In genomic region chr11:125111341-125112234, GRCh38 we compare ENCODE assay signal across 8 cellular contexts. TPM values are rescaled to one million over a fixed set of nuclear protein-coding genes. Genes with fewer than 3 reads are reported as not detected.
A peak's percentile ranks its signal among the peaks of the same experiment; 100 is the strongest.
DNase-seq lines count a peak whose midpoint lies in the region; ATAC-seq and TF ChIP-seq lines count a peak whose summit lies in the region.

TSS of gene TMEM218 (minus strand) at chr11:125111626. CDS start at chr11:125102241, 9,385 bp downstream.

- no peaks in the 10 kb centered on the region for H3K9me2 ChIP-seq in Karpas-422 (replicated peaks; ENCODE audit: insufficient read depth, low read length)

- H3K9me3 ChIP-seq in Karpas-422 (ENCODE audit: low read length) (peaks cover 2% of the 10 kb centered on the region; the same call in 1 of the 2 replicates), esophagus muscularis mucosa (no peaks in the 10 kb centered on the region), muscle layer of duodenum (ENCODE audit: control insufficient read depth in 1 of 2, low read length in 2 of 2) (no peaks in the 10 kb centered on the region)

- H3K4me3 ChIP-seq in Karpas-422 (ENCODE audit: low read length): peak within 1 kb of the TSS; percentile 81
- H3K4me3 ChIP-seq in esophagus muscularis mucosa: peak within 1 kb of the TSS; percentile 64 to 88 (median 72)
- peak within 1 kb of the TSS; percentile 82 to 99 for H3K4me3 ChIP-seq in muscle layer of duodenum (ENCODE audit: low read depth in 1 of 2, low read length in 2 of 2)

- H3K9ac ChIP-seq in Karpas-422 (ENCODE audit: low read length): peak within 1 kb of the TSS; percentile 87

- H2AFZ ChIP-seq in Karpas-422 (ENCODE audit: low read length): no peak within 1 kb of the TSS

- peak; percentile 98 for ATAC-seq in GM21825 (IDR thresholded peaks at IDR 0.05; ENCODE audit: unreplicated experiment)

- no peak for TF ChIP-seq EP300 in esophagus muscularis mucosa (IDR thresholded peaks at IDR 0.05)

- peak; percentile 99 for DNase-seq in DMS79 treated with DMSO at 0.1 percent for 48 hours (lab: John Stamatoyannopoulos, UW)
- peak; percentile 97 for DNase-seq in Karpas-422
- peak; percentile 98 for DNase-seq in RKO (ENCODE audit: low spot score)
- DNase-seq in activated T-helper 1 cell treated with Interleukin-2 at 50 U/mL for 16 hours (ENCODE audit: low read depth): peak; percentile 92
- DNase-seq in esophagus muscularis mucosa (ENCODE audit: extremely low spot score): peak; percentile 99
- peak; percentile 92 to 96 for DNase-seq in stimulated activated CD8-positive, alpha-beta memory T cell treated with anti-CD3 and anti-CD28 coated beads, Interleukin-7, amount 100 ng/mL, for 4 hours (ENCODE audit: low read depth in 2 of 2)

- no peak for TF ChIP-seq POLR2A in esophagus muscularis mucosa (IDR thresholded peaks at IDR 0.05; ENCODE audit: low read depth)

- intact Hi-C loops in esophagus muscularis mucosa (cut with DNase I): no loop called here

- H3K36me3 ChIP-seq in Karpas-422 (ENCODE audit: insufficient read depth, low read length) (no peaks in the 10 kb centered on the region), esophagus muscularis mucosa (no peaks in the 10 kb centered on the region), muscle layer of duodenum (ENCODE audit: control insufficient read depth in 1 of 2, insufficient read depth in 2 of 2, low read length in 2 of 2) (no peaks in the 10 kb centered on the region)

- 13% methylated on average over 23 of the region's 50 CpGs for WGBS in esophagus muscularis mucosa

- H4K20me1 ChIP-seq in Karpas-422 (ENCODE audit: insufficient read depth, low read depth, low read length): no peaks in the 10 kb centered on the region

- H3K27ac ChIP-seq in Karpas-422 (ENCODE audit: low read length): peak within 1 kb of the TSS; percentile 83
- peak within 1 kb of the TSS; percentile 64 to 85 (median 76) for H3K27ac ChIP-seq in esophagus muscularis mucosa (replicated peaks in 1 of 4)
- peak within 1 kb of the TSS; percentile 83 for H3K27ac ChIP-seq in muscle layer of duodenum (ENCODE audit: low read length)

- peaks cover 19% of the 10 kb centered on the region for H3K79me2 ChIP-seq in Karpas-422 (ENCODE audit: low read length)

- H3K4me1 ChIP-seq in Karpas-422 (ENCODE audit: low read length) (peaks cover 28% of the 10 kb centered on the region), esophagus muscularis mucosa (peaks cover 6 to 15% (median 13%) of the 10 kb centered on the region in 4 donors), muscle layer of duodenum (ENCODE audit: control insufficient read depth in 1 of 2, insufficient read depth in 2 of 2, low read length in 2 of 2) (peaks cover 0 to 12% of the 10 kb centered on the region in 2 donors)

- TF ChIP-seq CTCF in esophagus muscularis mucosa (IDR thresholded peaks at IDR 0.05): no peak

- no peaks in the 10 kb centered on the region for H3K27me3 ChIP-seq in Karpas-422 (ENCODE audit: low read length)
- no peaks in the 10 kb centered on the region for H3K27me3 ChIP-seq in esophagus muscularis mucosa
- no peaks in the 10 kb centered on the region for H3K27me3 ChIP-seq in muscle layer of duodenum (ENCODE audit: low read depth, low read length)

- H3K4me2 ChIP-seq in Karpas-422 (ENCODE audit: low read depth, low read length, poor library complexity, severe bottlenecking): peak within 1 kb of the TSS; percentile 76

RNA-seq across cellular contexts. Expression of gene TMEM218, which starts in this region (rescaled TPM):
- total RNA-seq in Karpas-422 (2014; rRNA removed; shearing (Covaris generic); ENCODE audit: low replicate concordance): 23.2 and 46.9 TPM in 2 replicates
- total RNA-seq in esophagus muscularis mucosa: 10 to 100 TPM; 13.1 to 20.4 (median 15.5) TPM

Comparison
In these comparisons a context has a peak if more than half of its experiments do, and no peak if none do; other contexts are left out.
1. Peak in every context shown above with its lines: DNase-seq, ATAC-seq, H3K4me3 ChIP-seq and H3K27ac ChIP-seq.